Comparison of ENCODE assay signal across 1 cellular context in genomic region chr6:33492093-33492492, GRCh38.
TF ChIP-seq lines count a peak whose summit lies in the region.

No MANE protein-coding gene starts in this region.

TF ChIP-seq in GM12878, 131 proteins besides CTCF, POLR2A, EP300 and RAD21:
- no peak for TF ChIP-seq NR2C2 (IDR thresholded peaks at IDR 0.05; ENCODE audit: borderline replicate concordance, control insufficient read depth, insufficient read length, low read depth)
- TF ChIP-seq IRF3 (IDR thresholded peaks at IDR 0.05) = no peak
- no peak for TF ChIP-seq E2F4 (IDR thresholded peaks at IDR 0.05; ENCODE audit: low read depth, low read length)
- TF ChIP-seq CHD2 (IDR thresholded peaks at IDR 0.05; ENCODE audit: borderline replicate concordance, low read depth, low read length) = no peak
- TF ChIP-seq YBX1 (IDR thresholded peaks at IDR 0.05) = no peak
- TF ChIP-seq ATF3 (IDR thresholded peaks at IDR 0.05; ENCODE audit: borderline replicate concordance, extremely low read depth, low read depth, low read length) = no peak
- no peak for TF ChIP-seq REST (IDR thresholded peaks at IDR 0.05; ENCODE audit: low read depth, low read length)
- no peak for TF ChIP-seq ZNF24 (IDR thresholded peaks at IDR 0.05)
- no peak for TF ChIP-seq SREBF2 (IDR thresholded peaks at IDR 0.05; ENCODE audit: low read length)
- no peak for TF ChIP-seq KAT2A (conservative IDR thresholded peaks at IDR 0.05; ENCODE audit: control insufficient read depth, low read depth, low read length)
- no peak for TF ChIP-seq RUNX3 (IDR thresholded peaks at IDR 0.05; ENCODE audit: low read length)
- TF ChIP-seq SUZ12 (IDR thresholded peaks at IDR 0.05; ENCODE audit: unreplicated experiment) = no peak
- TF ChIP-seq SREBF1 (IDR thresholded peaks at IDR 0.05; ENCODE audit: low read length) = no peak
- no peak for TF ChIP-seq ETV6 (conservative IDR thresholded peaks at IDR 0.05 in 1 of 2, IDR thresholded peaks at IDR 0.05 in 1 of 2; ENCODE audit: borderline replicate concordance in 1 of 2, low read depth in 1 of 2)
- TF ChIP-seq NR2F1 (conservative IDR thresholded peaks at IDR 0.05) = no peak
- no peak for TF ChIP-seq RELA (IDR thresholded peaks at IDR 0.05; ENCODE audit: borderline replicate concordance, partially characterized antibody)
- TF ChIP-seq USF2 (IDR thresholded peaks at IDR 0.05; ENCODE audit: borderline replicate concordance, low read depth, low read length) = no peak
